Comparison of ENCODE assay signal across 38 cellular contexts in the genomic region with DNA sequence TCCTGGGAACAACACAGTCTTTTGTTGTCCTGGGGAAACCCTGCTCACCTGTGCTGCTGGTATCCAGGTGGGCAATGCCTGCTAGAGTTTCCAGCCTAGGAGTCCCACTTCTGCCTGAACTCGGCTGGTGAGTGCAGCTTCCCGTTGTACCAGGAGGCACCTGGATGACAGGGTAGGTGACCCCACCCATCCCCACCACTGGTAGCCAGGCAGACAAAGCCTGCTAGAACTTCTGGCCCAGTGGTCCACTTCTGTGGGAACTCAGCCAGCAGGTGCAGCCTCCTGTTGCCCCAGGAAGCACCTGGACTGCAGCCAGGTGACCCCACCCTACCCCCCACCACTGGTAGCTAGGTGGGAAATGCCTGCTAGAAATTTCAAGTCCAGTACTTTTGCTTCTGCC. TPM values are rescaled to one million over a fixed set of nuclear protein-coding genes. Genes with fewer than 3 reads are reported as not detected.
"Had no signal": no experiment of that assay in that cellular context is flagged by ENCODE, and none has a peak within 500 bp of the region (broad histone marks: within the 10 kb centered on the region; RNA-seq: fewer than 3 reads in every experiment).

No MANE protein-coding gene starts in this region.

- DNase-seq: activated effector memory CD4-positive, alpha-beta T cell treated with anti-CD3 and anti-CD28 coated beads, Interleukin-2, amount 50 U/mL, for 16 hours; activated effector memory CD4-positive, alpha-beta T cell treated with Interleukin-2 at 50 U/mL for 16 hours; activated gamma-delta T cell; activated gamma-delta T cell treated with Interleukin-2 at 50 U/mL for 16 hours; activated naive CD4-positive, alpha-beta T cell; activated naive CD4-positive, alpha-beta T cell treated with anti-CD3 and anti-CD28 coated beads for 36 hours; activated naive CD4-positive, alpha-beta T cell treated with anti-CD3 and anti-CD28 coated beads, Interleukin-2, amount 10 ng/mL, durations not matched to agents 7 days and 5 days; activated naive CD4-positive, alpha-beta T cell treated with anti-CD3 and anti-CD28 coated beads, Interleukin-2, amount 50 U/mL, for 16 hours; activated naive CD4-positive, alpha-beta T cell treated with Interleukin-2 at 50 U/mL for 16 hours; activated naive CD8-positive, alpha-beta T cell treated with anti-CD3 and anti-CD28 coated beads for 36 hours; activated naive CD8-positive, alpha-beta T cell treated with anti-CD3 and anti-CD28 coated beads, Interleukin-2, amount 10 ng/mL, durations not matched to agents 7 days and 5 days; activated naive CD8-positive, alpha-beta T cell treated with anti-CD3 and anti-CD28 coated beads, Interleukin-2, amount 50 U/mL, for 24 hours; activated T-cell treated with anti-CD3 and anti-CD28 coated beads, Interleukin-2, amount 50 U/mL, for 4 hours; activated T-cell treated with anti-CD3 and anti-CD28 coated beads, Interleukin-2, amount 50 U/mL, for 48 hours; activated T-cell treated with anti-CD3 and anti-CD28 coated beads, Interleukin-2, amount 50 U/mL, for 72 hours; adrenal gland; amniotic stem cell; aorta; brain microvascular endothelial cell; caudate nucleus; central memory CD4-positive, alpha-beta T cell; cerebellar nuclear complex; colonic mucosa had no signal

- H3K36me3 ChIP-seq: adrenal gland, ascending aorta, brain microvascular endothelial cell, breast epithelium, cardiac muscle cell, colonic mucosa had no signal

- H3K27ac Mint-ChIP-seq: activated naive CD4-positive, alpha-beta T cell treated with anti-CD3 and anti-CD28 coated beads for 36 hours; activated naive CD4-positive, alpha-beta T cell treated with anti-CD3 and anti-CD28 coated beads, Interleukin-2, amount 10 ng/mL, durations not matched to agents 7 days and 5 days; activated naive CD4-positive, alpha-beta T cell treated with anti-CD3 and anti-CD28 coated beads, Interleukin-2, amount 50 U/mL, for 24 hours; activated naive CD4-positive, alpha-beta T cell treated with anti-CD3 and anti-CD28 coated beads, Interleukin-2, amount 50 U/mL, for 72 hours; activated naive CD8-positive, alpha-beta T cell; activated naive CD8-positive, alpha-beta T cell treated with anti-CD3 and anti-CD28 coated beads for 36 hours; activated naive CD8-positive, alpha-beta T cell treated with anti-CD3 and anti-CD28 coated beads, Interleukin-2, amount 10 ng/mL, durations not matched to agents 7 days and 5 days; activated naive CD8-positive, alpha-beta T cell treated with anti-CD3 and anti-CD28 coated beads, Interleukin-2, amount 50 U/mL, for 24 hours; activated T-cell treated with anti-CD3 and anti-CD28 coated beads, Interleukin-2, amount 50 U/mL, for 72 hours; activated T-helper 1 cell treated with anti-CD3 and anti-CD28 coated beads, Interleukin-12 subunit alpha, Interleukin-12 subunit beta, Interleukin-2, Interleukin-4 antibody, amounts not matched to agents 30 ng/mL and 10 ng/mL and 1 ng/mL, durations not matched to agents 14 hours and 24 hours and 36 hours; activated T-helper 17 cell treated with anti-CD3 and anti-CD28 coated beads, Interleukin-2, amount 50 U/mL, for 72 hours; activated T-helper 2 cell treated with anti-CD3 and anti-CD28 coated beads, Interferon-gamma antibody, Interleukin-2, Interleukin-4, amounts not matched to agents 10 μg/mL and 5 μg/mL and 100 μg/mL, durations not matched to agents 14 hours and 24 hours and 36 hours; brain had no signal

- H3K9me3 ChIP-seq: adrenal gland, body of pancreas, colonic mucosa had no signal

- H3K9me3 Mint-ChIP-seq: activated naive CD4-positive, alpha-beta T cell treated with anti-CD3 and anti-CD28 coated beads for 36 hours; activated naive CD4-positive, alpha-beta T cell treated with anti-CD3 and anti-CD28 coated beads, Interleukin-2, amount 10 ng/mL, durations not matched to agents 7 days and 5 days; activated naive CD4-positive, alpha-beta T cell treated with anti-CD3 and anti-CD28 coated beads, Interleukin-2, amount 50 U/mL, for 24 hours; activated naive CD4-positive, alpha-beta T cell treated with anti-CD3 and anti-CD28 coated beads, Interleukin-2, amount 50 U/mL, for 72 hours; activated naive CD8-positive, alpha-beta T cell treated with anti-CD3 and anti-CD28 coated beads, Interleukin-2, amount 10 ng/mL, durations not matched to agents 7 days and 5 days; activated naive CD8-positive, alpha-beta T cell treated with anti-CD3 and anti-CD28 coated beads, Interleukin-2, amount 50 U/mL, for 24 hours; activated T-cell treated with anti-CD3 and anti-CD28 coated beads, Interleukin-2, amount 50 U/mL, for 4 hours; activated T-helper 1 cell treated with anti-CD3 and anti-CD28 coated beads, Interleukin-12 subunit alpha, Interleukin-12 subunit beta, Interleukin-2, Interleukin-4 antibody, amounts not matched to agents 30 ng/mL and 10 ng/mL and 1 ng/mL, durations not matched to agents 14 hours and 24 hours and 36 hours; activated T-helper 2 cell treated with anti-CD3 and anti-CD28 coated beads, Interferon-gamma antibody, Interleukin-2, Interleukin-4, amounts not matched to agents 10 μg/mL and 5 μg/mL and 100 μg/mL, durations not matched to agents 14 hours and 24 hours and 36 hours; central memory CD8-positive, alpha-beta T cell had no signal

- ATAC-seq: activated naive CD4-positive, alpha-beta T cell treated with anti-CD3 and anti-CD28 coated beads, Interleukin-2, amount 50 U/mL, for 72 hours; activated naive CD8-positive, alpha-beta T cell treated with anti-CD3 and anti-CD28 coated beads, Interleukin-2, amount 50 U/mL, for 24 hours; activated T-cell treated with anti-CD3 and anti-CD28 coated beads, Interleukin-2, amount 50 U/mL, for 4 hours; activated T-cell treated with anti-CD3 and anti-CD28 coated beads, Interleukin-2, amount 50 U/mL, for 72 hours; activated T-helper 17 cell treated with anti-CD3 and anti-CD28 coated beads, Interleukin-2, amount 50 U/mL, for 72 hours; body of pancreas had no signal

- H3K27me3 Mint-ChIP-seq: activated naive CD4-positive, alpha-beta T cell treated with anti-CD3 and anti-CD28 coated beads, Interleukin-2, amount 10 ng/mL, durations not matched to agents 7 days and 5 days had no signal

- H3K4me3 ChIP-seq: adrenal gland, ascending aorta, body of pancreas, breast epithelium, cardiac muscle cell, colonic mucosa had no signal

- H3K4me1 ChIP-seq: adrenal gland, ascending aorta, body of pancreas, breast epithelium, colonic mucosa had no signal

- H3K4me1 Mint-ChIP-seq: activated naive CD4-positive, alpha-beta T cell treated with anti-CD3 and anti-CD28 coated beads, Interleukin-2, amount 10 ng/mL, durations not matched to agents 7 days and 5 days; activated naive CD4-positive, alpha-beta T cell treated with anti-CD3 and anti-CD28 coated beads, Interleukin-2, amount 50 U/mL, for 24 hours; activated naive CD8-positive, alpha-beta T cell treated with anti-CD3 and anti-CD28 coated beads for 36 hours; activated naive CD8-positive, alpha-beta T cell treated with anti-CD3 and anti-CD28 coated beads, Interleukin-2, amount 10 ng/mL, durations not matched to agents 7 days and 5 days; activated naive CD8-positive, alpha-beta T cell treated with anti-CD3 and anti-CD28 coated beads, Interleukin-2, amount 50 U/mL, for 24 hours; activated T-helper 17 cell treated with anti-CD3 and anti-CD28 coated beads, Interleukin-2, amount 50 U/mL, for 72 hours; brain; central memory CD8-positive, alpha-beta T cell had no signal

- H3K4me3 Mint-ChIP-seq: activated naive CD4-positive, alpha-beta T cell treated with anti-CD3 and anti-CD28 coated beads for 36 hours; activated naive CD4-positive, alpha-beta T cell treated with anti-CD3 and anti-CD28 coated beads, Interleukin-2, amount 10 ng/mL, durations not matched to agents 7 days and 5 days; activated naive CD4-positive, alpha-beta T cell treated with anti-CD3 and anti-CD28 coated beads, Interleukin-2, amount 50 U/mL, for 24 hours; activated naive CD8-positive, alpha-beta T cell; activated naive CD8-positive, alpha-beta T cell treated with anti-CD3 and anti-CD28 coated beads for 36 hours; activated naive CD8-positive, alpha-beta T cell treated with anti-CD3 and anti-CD28 coated beads, Interleukin-2, amount 10 ng/mL, durations not matched to agents 7 days and 5 days; activated naive CD8-positive, alpha-beta T cell treated with anti-CD3 and anti-CD28 coated beads, Interleukin-2, amount 50 U/mL, for 24 hours; activated T-cell treated with anti-CD3 and anti-CD28 coated beads, Interleukin-2, amount 50 U/mL, for 72 hours; activated T-helper 1 cell treated with anti-CD3 and anti-CD28 coated beads, Interleukin-12 subunit alpha, Interleukin-12 subunit beta, Interleukin-2, Interleukin-4 antibody, amounts not matched to agents 30 ng/mL and 10 ng/mL and 1 ng/mL, durations not matched to agents 14 hours and 24 hours and 36 hours; activated T-helper 17 cell treated with anti-CD3 and anti-CD28 coated beads, Interleukin-2, amount 50 U/mL, for 72 hours; brain; central memory CD8-positive, alpha-beta T cell had no signal

- H3K27me3 ChIP-seq: ascending aorta, body of pancreas, brain microvascular endothelial cell, cardiac muscle cell, colonic mucosa had no signal

- H3K36me3 Mint-ChIP-seq: activated naive CD4-positive, alpha-beta T cell treated with anti-CD3 and anti-CD28 coated beads, Interleukin-2, amount 10 ng/mL, durations not matched to agents 7 days and 5 days; activated naive CD4-positive, alpha-beta T cell treated with anti-CD3 and anti-CD28 coated beads, Interleukin-2, amount 50 U/mL, for 24 hours; activated naive CD8-positive, alpha-beta T cell; activated naive CD8-positive, alpha-beta T cell treated with anti-CD3 and anti-CD28 coated beads for 36 hours; activated naive CD8-positive, alpha-beta T cell treated with anti-CD3 and anti-CD28 coated beads, Interleukin-2, amount 10 ng/mL, durations not matched to agents 7 days and 5 days; brain had no signal

- H3K27ac ChIP-seq: adrenal gland, ascending aorta, body of pancreas, brain microvascular endothelial cell, breast epithelium, cardiac muscle cell, colonic mucosa had no signal

RNA-seq across cellular contexts. Expression of gene TCEAL2, which starts 9.7 kb away (rescaled TPM):
- total RNA-seq: activated naive CD4-positive, alpha-beta T cell treated with anti-CD3 and anti-CD28 coated beads, Interleukin-2, amount 50 U/mL, for 72 hours; activated T-cell treated with anti-CD3 and anti-CD28 coated beads, Interleukin-2, amount 50 U/mL, for 4 hours; activated T-helper 1 cell treated with anti-CD3 and anti-CD28 coated beads, Interleukin-12 subunit alpha, Interleukin-12 subunit beta, Interleukin-2, Interleukin-4 antibody, amounts not matched to agents 30 ng/mL and 10 ng/mL and 1 ng/mL, durations not matched to agents 14 hours and 24 hours and 36 hours; activated T-helper 2 cell treated with anti-CD3 and anti-CD28 coated beads, Interferon-gamma antibody, Interleukin-2, Interleukin-4, amounts not matched to agents 10 μg/mL and 5 μg/mL and 100 μg/mL, durations not matched to agents 14 hours and 24 hours and 36 hours; ascending aorta; bronchial epithelial cell had no signal

RNA-seq across cellular contexts. Expression of gene TCEAL6, which starts 26.5 kb away (rescaled TPM):
- total RNA-seq: activated naive CD4-positive, alpha-beta T cell treated with anti-CD3 and anti-CD28 coated beads for 36 hours; activated naive CD4-positive, alpha-beta T cell treated with anti-CD3 and anti-CD28 coated beads, Interleukin-2, amount 50 U/mL, for 72 hours; activated naive CD8-positive, alpha-beta T cell treated with anti-CD3 and anti-CD28 coated beads for 36 hours; activated naive CD8-positive, alpha-beta T cell treated with anti-CD3 and anti-CD28 coated beads, Interleukin-2, amount 10 ng/mL, durations not matched to agents 7 days and 5 days; activated T-cell treated with anti-CD3 and anti-CD28 coated beads, Interleukin-2, amount 50 U/mL, for 4 hours; activated T-helper 1 cell treated with anti-CD3 and anti-CD28 coated beads, Interleukin-12 subunit alpha, Interleukin-12 subunit beta, Interleukin-2, Interleukin-4 antibody, amounts not matched to agents 30 ng/mL and 10 ng/mL and 1 ng/mL, durations not matched to agents 14 hours and 24 hours and 36 hours; activated T-helper 17 cell treated with anti-CD3 and anti-CD28 coated beads, Interleukin-2, amount 50 U/mL, for 72 hours; activated T-helper 2 cell treated with anti-CD3 and anti-CD28 coated beads, Interferon-gamma antibody, Interleukin-2, Interleukin-4, amounts not matched to agents 10 μg/mL and 5 μg/mL and 100 μg/mL, durations not matched to agents 14 hours and 24 hours and 36 hours; ascending aorta; astrocyte; body of pancreas; bronchial epithelial cell; cardiac muscle cell; cardiac septum; colonic mucosa had no signal
- polyA plus RNA-seq: cardiac muscle cell had no signal

RNA-seq across cellular contexts. Expression of gene BEX5, which starts 40.0 kb away (rescaled TPM):
- total RNA-seq: ascending aorta, cardiac septum had no signal
